In genomic region chr4:54232151-54232688, GRCh38 we compare ENCODE assay signal across 8 cellular contexts. TPM values are rescaled to one million over a fixed set of nuclear protein-coding genes. Genes with fewer than 3 reads are reported as not detected.
DNase-seq lines count a peak whose midpoint lies in the region; ATAC-seq and TF ChIP-seq lines count a peak whose summit lies in the region.

No MANE protein-coding gene starts in this region.

- H3K4me2 ChIP-seq in hepatocyte: peak overlapping the region; percentile 97

- no peak for TF ChIP-seq CTCF in GM20000 (IDR thresholded peaks at IDR 0.05; ENCODE audit: extremely low read depth, missing control alignments)
- TF ChIP-seq CTCF in hepatocyte (IDR thresholded peaks at IDR 0.05; ENCODE audit: poor library complexity): no peak

- H3K27ac Mint-ChIP-seq in activated naive CD4-positive, alpha-beta T cell treated with anti-CD3 and anti-CD28 coated beads for 36 hours: no peak overlapping the region

- DNase-seq in GM20000 (ENCODE audit: low spot score) (peak; percentile 35), hepatocyte (ENCODE audit: low spot score) (peak; percentile 19), skeletal muscle cell (ENCODE audit: low read depth) (no peak), NCI-H2029 (lab: John Stamatoyannopoulos, UW) (no peak)
- DNase-seq in activated CD8-positive, alpha-beta memory T cell treated with anti-CD3 and anti-CD28 coated beads, Interleukin-2, amount 50 U/mL, for 48 hours: peak; percentile 55
- DNase-seq in activated naive CD4-positive, alpha-beta T cell treated with anti-CD3 and anti-CD28 coated beads for 36 hours: no peak
- DNase-seq in NK-92 treated with Interleukin-12 subunit alpha and Interleukin-12 subunit beta, amount 100 ng/mL, for 24 hours (lab: John Stamatoyannopoulos, UW): no peak

- peaks cover 25% of the 10 kb centered on the region for H4K20me1 ChIP-seq in hepatocyte (ENCODE audit: insufficient read depth, poor library complexity, severe bottlenecking)

- no peak overlapping the region for H3K4me3 Mint-ChIP-seq in activated naive CD4-positive, alpha-beta T cell treated with anti-CD3 and anti-CD28 coated beads for 36 hours

- no peaks in the 10 kb centered on the region for H3K36me3 ChIP-seq in hepatocyte (replicated peaks; ENCODE audit: insufficient read depth, low read depth)

- WGBS in hepatocyte (ENCODE audit: low lambda C conversion rate, missing lambda C conversion rate): 9% methylated on average over 36 of the region's 36 CpGs

- peaks cover 68% of the 10 kb centered on the region for H3K27me3 Mint-ChIP-seq in activated naive CD4-positive, alpha-beta T cell treated with anti-CD3 and anti-CD28 coated beads for 36 hours (ENCODE audit: low read depth)

- H3K27ac ChIP-seq in hepatocyte: peak overlapping the region; percentile 96

- no peak overlapping the region for H2AFZ ChIP-seq in hepatocyte

- H3K36me3 Mint-ChIP-seq in activated naive CD4-positive, alpha-beta T cell treated with anti-CD3 and anti-CD28 coated beads for 36 hours (ENCODE audit: low read depth): no peaks in the 10 kb centered on the region

- no peak for ATAC-seq in GM18498 (IDR thresholded peaks at IDR 0.05; ENCODE audit: unreplicated experiment)

- H3K4me1 ChIP-seq in hepatocyte (ENCODE audit: insufficient read depth): peaks cover 5% of the 10 kb centered on the region

- H3K9me3 ChIP-seq in hepatocyte (ENCODE audit: low read depth): no peaks in the 10 kb centered on the region

- no peaks in the 10 kb centered on the region for H3K9me2 ChIP-seq in hepatocyte (replicated peaks; ENCODE audit: insufficient read depth)

- H3K27me3 ChIP-seq in hepatocyte: peaks cover 27% of the 10 kb centered on the region

- H3K79me2 ChIP-seq in hepatocyte: peaks cover 70% of the 10 kb centered on the region

- intact Hi-C loops in activated naive CD4-positive, alpha-beta T cell treated with anti-CD3 and anti-CD28 coated beads for 36 hours (cut with micrococcal nuclease): loop anchor here (2.0 to 10.0 kb wide), 7 partner anchors 139 to 1997 kb away; partner anchors contain the start of gene SCFD2

- H3K4me3 ChIP-seq in hepatocyte (peak overlapping the region; percentile 94), skeletal muscle cell (ENCODE audit: low read depth, low read length) (peak overlapping the region; percentile 78)

- peaks cover 39% of the 10 kb centered on the region for H3K4me1 Mint-ChIP-seq in activated naive CD4-positive, alpha-beta T cell treated with anti-CD3 and anti-CD28 coated beads for 36 hours (ENCODE audit: low read depth)

- CTCF ChIA-PET in activated naive CD4-positive, alpha-beta T cell treated with anti-CD3 and anti-CD28 coated beads for 36 hours (lab: Charles Lee): interaction anchor here (0.5 to 4.9 kb wide), 14 partner anchors 8 to 327 kb away, joined by 3 to 78 read pairs (median 5); no protein-coding TSS in a partner anchor

- no peaks in the 10 kb centered on the region for H3K9me3 Mint-ChIP-seq in activated naive CD4-positive, alpha-beta T cell treated with anti-CD3 and anti-CD28 coated beads for 36 hours

RNA-seq across cellular contexts. Expression of gene PDGFRA, which starts 3.1 kb away (rescaled TPM):
- total RNA-seq in hepatocyte: 102 and 117 TPM in 2 replicates
- polyA plus RNA-seq in hepatocyte: 30.1 and 36.3 TPM in 2 replicates
- not detected for total RNA-seq in activated naive CD4-positive, alpha-beta T cell treated with anti-CD3 and anti-CD28 coated beads for 36 hours

Comparison
In these comparisons a context has a peak if more than half of its experiments do, and no peak if none do; other contexts are left out.
1. DNase-seq: peak in GM20000 (single experiment), activated CD8-positive, alpha-beta memory T cell treated with anti-CD3 and anti-CD28 coated beads, Interleukin-2, amount 50 U/mL, for 48 hours (single experiment) and hepatocyte (single experiment); none in skeletal muscle cell (single experiment), NCI-H2029 (single experiment), activated naive CD4-positive, alpha-beta T cell treated with anti-CD3 and anti-CD28 coated beads for 36 hours (single experiment) and NK-92 treated with Interleukin-12 subunit alpha and Interleukin-12 subunit beta, amount 100 ng/mL, for 24 hours (single experiment).
2. RNA of gene PDGFRA, which starts 3.1 kb away (total RNA-seq): 102 to 117 TPM in hepatocyte; not detected in activated naive CD4-positive, alpha-beta T cell treated with anti-CD3 and anti-CD28 coated beads for 36 hours; every median in the first group is over 100 times any median in the second.